Comparison of ENCODE assay signal across 17 cellular contexts in the genomic region with DNA sequence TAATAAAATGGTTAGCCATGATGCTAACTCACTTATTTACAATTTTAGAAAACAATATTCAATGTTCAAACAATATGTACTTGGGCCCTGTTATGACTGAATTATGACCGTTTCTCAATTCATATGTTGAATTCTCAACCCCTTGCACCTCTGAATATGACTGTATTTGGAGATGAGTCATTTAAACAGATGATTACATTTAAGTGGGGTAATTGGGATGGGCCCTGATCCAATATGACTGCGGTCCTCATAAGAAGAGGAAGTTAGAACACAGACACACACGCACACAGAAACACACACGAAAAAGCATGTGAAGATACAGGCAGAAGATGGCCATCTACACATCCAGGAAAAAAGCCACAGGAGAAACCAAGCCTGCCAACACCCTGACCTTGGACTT.
A peak's percentile ranks its signal among the peaks of the same experiment; 100 is the strongest.
DNase-seq lines count a peak whose midpoint lies in the region; ATAC-seq and TF ChIP-seq lines count a peak whose summit lies in the region.
"Had no signal": no experiment of that assay in that cellular context is flagged by ENCODE, and none has a peak within 500 bp of the region (broad histone marks: within the 10 kb centered on the region; RNA-seq: fewer than 3 reads in every experiment).

No MANE protein-coding gene starts in this region.

- H3K36me3 ChIP-seq in BJ (ENCODE audit: control insufficient read depth, insufficient read depth, low read length): no peaks in the 10 kb centered on the region
- H3K36me3 ChIP-seq: left ventricle myocardium inferior had no signal

- peak; percentile 35 for ATAC-seq in HG03432 (IDR thresholded peaks at IDR 0.05; ENCODE audit: unreplicated experiment)
- no peak for ATAC-seq in CD4-positive, alpha-beta T cell (ENCODE audit: poor library complexity)
- no peak for ATAC-seq in GM19455 (IDR thresholded peaks at IDR 0.05; ENCODE audit: unreplicated experiment)

- no peak for TF ChIP-seq CTCF in BJ (IDR thresholded peaks at IDR 0.05; ENCODE audit: insufficient read depth, low read depth, low read length)
- TF ChIP-seq CTCF in CD4-positive, alpha-beta T cell (IDR thresholded peaks at IDR 0.05): no peak
- no peak for TF ChIP-seq CTCF in GM10248 (IDR thresholded peaks at IDR 0.05; ENCODE audit: control extremely low read depth, extremely low read depth, low read depth, missing control alignments)

- H3K9me3 ChIP-seq in CD4-positive, alpha-beta T cell (ENCODE audit: control insufficient read depth, low read length): no peaks in the 10 kb centered on the region
- H3K9me3 ChIP-seq: left ventricle myocardium inferior, testis had no signal

- CTCF ChIA-PET in BJ (lab: Yijun Ruan, JAX) (no interaction called here), GM10248 (lab: Yijun Ruan, JAX) (no interaction called here)
- CTCF ChIA-PET in CD4-positive, alpha-beta T cell (lab: Charles Lee): no interaction called here

- no peaks in the 10 kb centered on the region for H3K4me1 Mint-ChIP-seq in CD4-positive, alpha-beta T cell (ENCODE audit: low read depth)
- H3K4me1 Mint-ChIP-seq: B cell had no signal

- no peak overlapping the region for H3K4me3 ChIP-seq in BJ (ENCODE audit: low read depth, low read length)
- H3K4me3 ChIP-seq: left ventricle myocardium inferior, PC-9, testis had no signal

- DNase-seq in BJ (ENCODE audit: low read depth) (peak; percentile 18), OCI-M1 (lab: John Stamatoyannopoulos, UW) (peak; percentile 31), fibroblast of gingiva (ENCODE audit: low read depth) (peak; percentile 56), germinal center (ENCODE audit: low spot score) (no peak), GM10248 (ENCODE audit: extremely low spot score) (no peak)
- DNase-seq in CD4-positive, alpha-beta T cell: no peak
- DNase-seq: activated CD4-positive, CD25-positive, alpha-beta regulatory T cell treated with anti-CD3 and anti-CD28 coated beads, Interleukin-2, amount 50 U/mL, for 72 hours; activated T-cell treated with anti-CD3 and anti-CD28 coated beads for 4 hours; DMS153; left ventricle myocardium inferior; NCI-H1105; PC-9; testis had no signal

- no peak overlapping the region for H3K4me3 Mint-ChIP-seq in CD4-positive, alpha-beta T cell
- H3K4me3 Mint-ChIP-seq: B cell had no signal

- POLR2A ChIA-PET in BJ (lab: Charles Lee) (no interaction called here), GM10248 (lab: Yijun Ruan, JAX) (no interaction called here)
- POLR2A ChIA-PET in CD4-positive, alpha-beta T cell (lab: Charles Lee): no interaction called here

- H3K27ac Mint-ChIP-seq in CD4-positive, alpha-beta T cell: no peak overlapping the region
- H3K27ac Mint-ChIP-seq: B cell, progenitor cell of endocrine pancreas had no signal

- H3K36me3 Mint-ChIP-seq in CD4-positive, alpha-beta T cell (ENCODE audit: low read depth): no peaks in the 10 kb centered on the region

- no peaks in the 10 kb centered on the region for H3K9me3 Mint-ChIP-seq in CD4-positive, alpha-beta T cell

- H3K27me3 ChIP-seq in BJ (ENCODE audit: control insufficient read depth, insufficient read depth, low read length): no peaks in the 10 kb centered on the region
- H3K27me3 ChIP-seq in CD4-positive, alpha-beta T cell (ENCODE audit: control insufficient read depth, insufficient read depth, low read length): no peaks in the 10 kb centered on the region
- H3K27me3 ChIP-seq: testis had no signal

- no peak overlapping the region for H3K27ac ChIP-seq in CD4-positive, alpha-beta T cell (ENCODE audit: low read depth, low read length)
- H3K27ac ChIP-seq: left ventricle myocardium inferior, PC-9, testis had no signal

- H3K27me3 Mint-ChIP-seq in CD4-positive, alpha-beta T cell: no peaks in the 10 kb centered on the region
- H3K27me3 Mint-ChIP-seq: B cell, progenitor cell of endocrine pancreas had no signal

- intact Hi-C loops in CD4-positive, alpha-beta T cell (cut with DNase I, micrococcal nuclease): no loop called here

Comparison
In these comparisons a context has a peak if more than half of its experiments do, and no peak if none do; other contexts are left out.
1. DNase-seq: peak in BJ (single experiment), OCI-M1 (single experiment) and fibroblast of gingiva (single experiment); none in germinal center (single experiment), CD4-positive, alpha-beta T cell (0 of 10) and GM10248 (single experiment).